8 cellular contexts compared by ENCODE assay signal in the genomic region with DNA sequence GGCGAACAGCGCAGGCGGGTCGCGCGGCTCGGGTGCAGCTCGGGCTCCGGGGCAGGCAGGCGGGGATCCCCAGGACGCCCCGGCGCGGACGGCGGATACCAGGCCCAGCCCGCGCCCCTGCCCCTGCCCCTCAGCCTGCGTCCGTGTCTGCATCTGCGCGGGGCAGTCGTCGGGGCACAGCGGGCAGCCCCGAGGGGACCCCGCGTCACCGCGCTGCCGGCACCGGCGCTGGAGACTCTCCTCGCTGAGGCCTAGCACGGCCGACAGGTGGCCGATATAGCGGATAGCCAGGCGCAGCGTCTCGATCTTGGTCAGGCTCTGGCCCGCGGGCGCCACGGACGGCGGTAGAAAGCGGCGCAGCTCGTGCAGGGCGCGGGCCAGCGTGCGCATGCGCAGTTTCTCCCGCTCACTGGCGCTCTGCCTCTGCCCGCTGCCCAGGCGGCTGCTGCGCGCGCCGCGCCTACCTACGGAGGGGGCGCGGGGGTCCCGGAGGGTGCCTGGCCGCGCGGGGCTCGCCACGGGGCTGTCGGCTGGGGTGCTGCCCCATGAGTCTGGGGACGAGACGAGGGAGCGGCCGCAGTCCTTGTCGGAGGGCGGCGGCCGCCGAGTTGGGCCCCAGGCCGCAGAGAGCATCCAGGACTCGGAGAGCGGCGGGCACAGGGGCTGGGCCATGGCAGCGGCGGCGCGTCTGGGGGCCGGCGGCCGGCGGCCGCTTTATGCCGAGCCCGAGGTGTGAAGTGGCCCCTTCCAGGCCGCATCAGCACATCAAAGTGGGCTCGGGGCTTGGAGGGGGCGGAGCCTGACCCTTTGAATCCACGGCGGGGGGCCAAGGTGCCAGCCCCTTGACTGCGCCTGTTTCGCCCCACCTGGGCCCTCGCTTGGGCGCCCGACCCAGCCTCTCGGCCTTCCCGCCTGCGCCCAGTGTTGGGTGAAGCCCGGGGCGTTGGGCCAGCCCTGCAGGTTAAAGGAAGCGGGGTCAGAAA. TPM values are rescaled to one million over a fixed set of nuclear protein-coding genes. Genes with fewer than 3 reads are reported as not detected.
A peak's percentile ranks its signal among the peaks of the same experiment; 100 is the strongest.
DNase-seq lines count a peak whose midpoint lies in the region; ATAC-seq and TF ChIP-seq lines count a peak whose summit lies in the region.

A gene with protein sequence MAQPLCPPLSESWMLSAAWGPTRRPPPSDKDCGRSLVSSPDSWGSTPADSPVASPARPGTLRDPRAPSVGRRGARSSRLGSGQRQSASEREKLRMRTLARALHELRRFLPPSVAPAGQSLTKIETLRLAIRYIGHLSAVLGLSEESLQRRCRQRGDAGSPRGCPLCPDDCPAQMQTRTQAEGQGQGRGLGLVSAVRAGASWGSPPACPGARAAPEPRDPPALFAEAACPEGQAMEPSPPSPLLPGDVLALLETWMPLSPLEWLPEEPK (minus strand): TSS at position 690 of the 983 bp plus-strand sequence. CDS start 18 bp downstream, at position 672.

- peaks cover 29% of the 10 kb centered on the region for H3K4me1 ChIP-seq in HAP-1
- H3K4me1 ChIP-seq in foreskin keratinocyte = no peaks in the 10 kb centered on the region
- no peaks in the 10 kb centered on the region for H3K4me1 ChIP-seq in neuron (ENCODE audit: insufficient read depth, low read length)

- H3K9me3 ChIP-seq in HAP-1 (no peaks in the 10 kb centered on the region), neuron (ENCODE audit: low read length) (no peaks in the 10 kb centered on the region)

- TF ChIP-seq POLR2A in Raji (IDR thresholded peaks at IDR 0.05; ENCODE audit: insufficient read depth, low read depth, low read length) = peak; percentile 72

- in situ Hi-C loops in HAP-1 (cut with MboI; ENCODE audit: low sequenced_read_pairs) = no loop called here

- no peak within 1 kb of the TSS for H3K27ac ChIP-seq in foreskin keratinocyte

- ATAC-seq in foreskin keratinocyte = peak; percentile 93

- peak within 1 kb of the TSS; percentile 90 for H2AFZ ChIP-seq in neuron (ENCODE audit: low read depth, low read length)

- TF ChIP-seq CTCF in foreskin keratinocyte (conservative IDR thresholded peaks at IDR 0.05) = peak; percentile 81

- peak within 1 kb of the TSS; percentile 36 for H3K4me3 ChIP-seq in HAP-1
- peak within 1 kb of the TSS; percentile 54 for H3K4me3 ChIP-seq in neuron (ENCODE audit: low read length)

- H3K27me3 ChIP-seq in HAP-1 (ENCODE audit: low read depth) = no peaks in the 10 kb centered on the region
- H3K27me3 ChIP-seq in foreskin keratinocyte = peaks cover 19% of the 10 kb centered on the region
- H3K27me3 ChIP-seq in neuron (ENCODE audit: insufficient read depth, low read length) = peaks cover 57% of the 10 kb centered on the region

- H3K36me3 ChIP-seq in HAP-1 (replicated peaks) (no peaks in the 10 kb centered on the region), neuron (ENCODE audit: insufficient read depth, low read length) (no peaks in the 10 kb centered on the region)

- DNase-seq in GDM1 (lab: John Stamatoyannopoulos, UW) (peak; percentile 78), HAP-1 (ENCODE audit: low spot score in 2 of 2) (peak; percentile 87 to 95), M059J (ENCODE audit: low read depth) (peak; percentile 88), activated gamma-delta T cell (lab: John Stamatoyannopoulos, UW) (peak; percentile 74), foreskin keratinocyte (peak in 1 of 2 donors; percentile 70), stromal cell of bone marrow (ENCODE audit: low read depth) (peak; percentile 73)

RNA-seq across cellular contexts. Expression of the gene that starts here (rescaled TPM):
- 2.1 and 2.4 TPM in 2 replicates for total RNA-seq in M059J (2014; rRNA removed; shearing (Covaris generic))
- total RNA-seq in foreskin keratinocyte = 0.11 and 0.14 TPM in 2 replicates
- polyA plus RNA-seq in foreskin keratinocyte = 0.47 and 0.63 TPM in 2 replicates

Comparison
In these comparisons a context has a peak if more than half of its experiments do, and no peak if none do; other contexts are left out.
1. Peak in ATAC-seq in foreskin keratinocyte; RNA of the gene not detected or under 1 TPM.